Comparison of ENCODE assay signal across 8 cellular contexts in the genomic region with DNA sequence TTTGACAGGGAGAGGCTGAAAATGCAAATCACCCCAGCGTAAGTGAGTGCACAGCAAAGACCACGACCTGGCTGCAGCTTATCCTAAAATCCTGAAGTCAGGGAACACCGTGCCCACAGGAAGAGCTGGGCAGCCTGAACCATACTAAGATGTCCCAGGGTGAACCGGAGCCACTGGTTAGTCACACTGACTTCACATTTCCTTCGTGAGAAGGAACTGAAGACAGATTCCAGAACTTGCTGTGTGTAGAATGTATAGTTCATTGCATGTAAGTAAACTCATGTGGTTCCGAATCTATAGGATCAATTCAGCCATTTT.
A peak's percentile ranks its signal among the peaks of the same experiment; 100 is the strongest.
DNase-seq lines count a peak whose midpoint lies in the region; ATAC-seq and TF ChIP-seq lines count a peak whose summit lies in the region.

No MANE protein-coding gene starts in this region.

- TF ChIP-seq CTCF in GM12864 (IDR thresholded peaks at IDR 0.05; ENCODE audit: low read depth, low read length, missing control alignments) (no peak), OCI-LY7 (conservative IDR thresholded peaks at IDR 0.05; ENCODE audit: low read length) (no peak), sigmoid colon (IDR thresholded peaks at IDR 0.05) (no peak)

- peak overlapping the region; percentile 70 for H2AFZ ChIP-seq in OCI-LY7 (ENCODE audit: low read length)

- no peak for TF ChIP-seq POLR2A in sigmoid colon (IDR thresholded peaks at IDR 0.05)

- DNase-seq in GM12864 (ENCODE audit: low read depth) (no peak), OCI-LY7 (ENCODE audit: low spot score) (no peak), dermis blood vessel endothelial cell (peak; percentile 62), sigmoid colon (no peak), NAMALWA (ENCODE audit: low spot score) (no peak)
- DNase-seq in activated effector memory CD4-positive, alpha-beta T cell treated with Interleukin-2 at 50 U/mL for 16 hours: no peak

- no TSS peak for BruUV-seq in OCI-LY7 (replicated peaks; lab: Mats Ljungman, UMichigan)

- TF ChIP-seq EP300 in sigmoid colon (IDR thresholded peaks at IDR 0.05): no peak

- H3K79me2 ChIP-seq in OCI-LY7 (ENCODE audit: insufficient read depth, low read depth, low read length): no peaks in the 10 kb centered on the region

- peaks cover 18% of the 10 kb centered on the region for H3K4me1 ChIP-seq in OCI-LY7 (ENCODE audit: insufficient read depth, low read length, poor library complexity, severe bottlenecking)
- peaks cover 0 to 16% (median 16%) of the 10 kb centered on the region in 4 donors for H3K4me1 ChIP-seq in sigmoid colon

- H3K9me3 ChIP-seq in OCI-LY7 (ENCODE audit: low read length): no peaks in the 10 kb centered on the region
- H3K9me3 ChIP-seq in sigmoid colon: no peaks in the 10 kb centered on the region

- ATAC-seq in GM21381 (IDR thresholded peaks at IDR 0.05; ENCODE audit: unreplicated experiment) (no peak), GM19023 (IDR thresholded peaks at IDR 0.05; ENCODE audit: unreplicated experiment) (no peak)

- no peak overlapping the region for H3K27ac ChIP-seq in OCI-LY7 (ENCODE audit: low read depth, low read length, poor library complexity, severe bottlenecking)
- peak overlapping the region; percentile 69 to 87 (median 78) for H3K27ac ChIP-seq in sigmoid colon

- POLR2A ChIA-PET in OCI-LY7 (lab: Charles Lee): interaction anchor here (0.6 to 1.5 kb wide), 3 partner anchors 8 to 346 kb away, joined by 3 read pairs; no protein-coding TSS in a partner anchor

- no peaks in the 10 kb centered on the region for H4K20me1 ChIP-seq in OCI-LY7 (ENCODE audit: insufficient read depth, low read length)

- 66 to 71% methylated on average over 6 of the region's 6 CpGs for WGBS in sigmoid colon, 2 donors

- peak overlapping the region; percentile 38 for H3K4me3 ChIP-seq in GM12864 (ENCODE audit: low read depth, low read length)
- no peak overlapping the region for H3K4me3 ChIP-seq in OCI-LY7 (ENCODE audit: low read depth, low read length, poor library complexity, severe bottlenecking)
- H3K4me3 ChIP-seq in sigmoid colon: peak overlapping the region in 1 of 4 donors; percentile 34

- H3K4me2 ChIP-seq in OCI-LY7 (ENCODE audit: low read length): peak overlapping the region; percentile 46; the same call in 1 of the 2 replicates

- intact Hi-C loops in OCI-LY7 (cut with micrococcal nuclease; ENCODE audit: unreplicated experiment): no loop called here
- intact Hi-C loops in sigmoid colon (cut with DNase I): no loop called here

- H3K9me2 ChIP-seq in OCI-LY7 (ENCODE audit: insufficient read depth, low read length): no peaks in the 10 kb centered on the region

- no peaks in the 10 kb centered on the region for H3K36me3 ChIP-seq in OCI-LY7 (ENCODE audit: insufficient read depth, low read length)
- no peaks in the 10 kb centered on the region for H3K36me3 ChIP-seq in sigmoid colon

- CTCF ChIA-PET in OCI-LY7 (lab: Charles Lee; ENCODE audit: unreplicated experiment): interaction anchor here (0.8 kb wide), 1 partner anchor 13 kb away, joined by 3 read pairs; no protein-coding TSS in a partner anchor

- H3K27me3 ChIP-seq in sigmoid colon: no peaks in the 10 kb centered on the region
